ENCODE assay signal across 19 cellular contexts in genomic region chr21:21210552-21210951, GRCh38.
"Had no signal": no experiment of that assay in that cellular context is flagged by ENCODE, and none has a peak within 500 bp of the region (broad histone marks: within the 10 kb centered on the region; RNA-seq: fewer than 3 reads in every experiment).

No MANE protein-coding gene starts in this region.

- FAIRE-seq: islet of Langerhans, small intestine had no signal

- H3K36me3 ChIP-seq: heart right ventricle, left ventricle myocardium inferior, lower lobe of right lung, neutrophil, right atrium auricular region, stomach, thoracic aorta, transverse colon had no signal

- H3K4me3 Mint-ChIP-seq: naive thymus-derived CD4-positive, alpha-beta T cell had no signal

- H3K9me3 ChIP-seq: left ventricle myocardium inferior, lower lobe of right lung, neutrophil, right atrium auricular region, stomach, thoracic aorta, transverse colon had no signal

- H3K27me3 ChIP-seq: dorsolateral prefrontal cortex, heart right ventricle, neutrophil, right atrium auricular region, stomach, transverse colon had no signal

- H3K4me1 ChIP-seq: left ventricle myocardium inferior, lower lobe of right lung, right atrium auricular region, stomach, transverse colon had no signal

- DNase-seq: cortex of kidney; dorsolateral prefrontal cortex; effector CD8-positive, alpha-beta T cell; foreskin melanocyte; heart right ventricle; hypothalamus; left ventricle myocardium inferior; lower lobe of right lung; naive thymus-derived CD4-positive, alpha-beta T cell; small intestine; stimulated activated CD4-positive, alpha-beta T cell treated with anti-CD3 and anti-CD28 coated beads, Interleukin-12 subunit alpha, Interleukin-12 subunit beta, amount 100 ng/mL, for 4 hours; stimulated activated naive CD4-positive, alpha-beta T cell; stomach; substantia nigra; transverse colon had no signal

- ATAC-seq: heart right ventricle; lower lobe of right lung; naive thymus-derived CD4-positive, alpha-beta T cell had no signal

- H3K4me1 Mint-ChIP-seq: naive thymus-derived CD4-positive, alpha-beta T cell had no signal

- H3K27ac Mint-ChIP-seq: naive thymus-derived CD4-positive, alpha-beta T cell had no signal

- H3K27ac ChIP-seq: dorsolateral prefrontal cortex, heart right ventricle, left ventricle myocardium inferior, lower lobe of right lung, neutrophil, right atrium auricular region, stomach, thoracic aorta, transverse colon had no signal

- H3K4me3 ChIP-seq: dorsolateral prefrontal cortex, heart right ventricle, left ventricle myocardium inferior, lower lobe of right lung, right atrium auricular region, stomach, thoracic aorta, transverse colon had no signal
